ENCODE assay signal across 14 cellular contexts in the genomic region with DNA sequence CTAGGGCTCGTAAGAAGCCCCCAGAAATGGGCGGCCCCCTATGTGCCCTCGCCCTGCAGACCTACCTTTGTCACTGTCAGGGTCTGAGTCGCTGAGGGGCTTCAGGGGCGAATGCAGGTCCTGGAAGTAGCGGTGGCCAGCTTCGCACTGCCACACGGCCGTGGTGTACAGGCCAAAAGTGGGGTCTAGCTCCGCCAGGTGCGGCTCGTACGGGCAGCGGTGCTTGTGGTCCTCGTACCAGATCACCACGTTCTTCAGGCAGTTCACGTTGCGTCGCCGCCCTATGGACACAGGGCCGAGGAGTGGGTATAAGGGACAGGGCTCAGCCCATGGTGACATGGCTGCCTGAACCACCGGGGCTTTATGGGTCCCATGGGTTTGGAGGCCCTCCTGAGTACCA. TPM values are rescaled to one million over a fixed set of nuclear protein-coding genes. Genes with fewer than 3 reads are reported as not detected.
"Had no signal": no experiment of that assay in that cellular context is flagged by ENCODE, and none has a peak within 500 bp of the region (broad histone marks: within the 10 kb centered on the region; RNA-seq: fewer than 3 reads in every experiment).

No MANE protein-coding gene starts in this region.

- H2AFZ ChIP-seq: PC-9 had no signal

- H3K27ac ChIP-seq: brain microvascular endothelial cell, cardiac muscle cell, PC-9, SK-N-MC, WERI-Rb-1 had no signal

- H3K4me3 ChIP-seq: cardiac muscle cell, PC-9, SK-N-MC had no signal

- H3K27me3 ChIP-seq: brain microvascular endothelial cell, cardiac muscle cell had no signal

- DNase-seq: NCI-H1048, NCI-H1417 treated with DMSO at 0.1 percent for 48 hours, NCI-H2029 had no signal

- H3K4me2 ChIP-seq: PC-9 had no signal

RNA-seq across cellular contexts. Expression of gene ELAVL3, which starts 15.0 kb away (rescaled TPM):
- total RNA-seq: activated naive CD4-positive, alpha-beta T cell treated with anti-CD3 and anti-CD28 coated beads, Interleukin-2, amount 50 U/mL, for 72 hours; LHCN-M2; M059J; NCI-H460; PC-9; T-helper 1 cell treated with Interleukin-12 subunit alpha and Interleukin-12 subunit beta and Interleukin-4 antibody, amounts not matched to agents 30 ng/mL and 1 ng/mL, for 36 hours had no signal

RNA-seq across cellular contexts. Expression of gene CNN1, which starts 42.8 kb away (rescaled TPM):
- total RNA-seq: activated CD8-positive, alpha-beta T cell treated with anti-CD3 and anti-CD28 coated beads, Interleukin-2, amount 10 ng/mL, durations not matched to agents 7 days and 5 days; activated naive CD4-positive, alpha-beta T cell treated with anti-CD3 and anti-CD28 coated beads, Interleukin-2, amount 50 U/mL, for 72 hours; NCI-H460; T-helper 1 cell treated with Interleukin-12 subunit alpha and Interleukin-12 subunit beta and Interleukin-4 antibody, amounts not matched to agents 30 ng/mL and 1 ng/mL, for 36 hours had no signal
